Comparison of ENCODE assay signal across 9 cellular contexts in genomic region chr15:28849271-28849670, GRCh38. TPM values are rescaled to one million over a fixed set of nuclear protein-coding genes. Genes with fewer than 3 reads are reported as not detected.
"Had no signal": no experiment of that assay in that cellular context is flagged by ENCODE, and none has a peak within 500 bp of the region (broad histone marks: within the 10 kb centered on the region; RNA-seq: fewer than 3 reads in every experiment).

No MANE protein-coding gene starts in this region.

RNA-seq across cellular contexts. Expression of gene GOLGA6L7, which starts 0.8 kb away (rescaled TPM):
- total RNA-seq: OCI-LY7, PC-3, PC-9, Peyer's patch, Right ventricle myocardium inferior, Right ventricle myocardium superior, RPMI7951, SJSA1, SK-MEL-5 had no signal

RNA-seq across cellular contexts. Expression of gene APBA2, which starts 36.5 kb away (rescaled TPM):
- total RNA-seq: OCI-LY7, PC-9 had no signal
